ENCODE assay signal across 1 cellular context in genomic region chr1:99680258-99680657, GRCh38.
TF ChIP-seq lines count a peak whose summit lies in the region.

No MANE protein-coding gene starts in this region.

TF ChIP-seq in HepG2, 621 proteins besides CTCF, POLR2A, EP300 and RAD21 (continued from another document):
- no peak for TF ChIP-seq ZBTB33 (CRISPR knock-in tag; IDR thresholded peaks at IDR 0.05)
- no peak for TF ChIP-seq MIXL1 (CRISPR knock-in tag; IDR thresholded peaks at IDR 0.05)
- TF ChIP-seq ZSCAN31 (CRISPR knock-in tag; IDR thresholded peaks at IDR 0.05; ENCODE audit: low read depth): no peak
- TF ChIP-seq ZNF33A (CRISPR knock-in tag; IDR thresholded peaks at IDR 0.05; ENCODE audit: borderline replicate concordance): no peak
- no peak for TF ChIP-seq ZBTB2 (CRISPR knock-in tag; IDR thresholded peaks at IDR 0.05; ENCODE audit: low read depth)
- no peak for TF ChIP-seq ELF3 (CRISPR knock-in tag; IDR thresholded peaks at IDR 0.05)
- no peak for TF ChIP-seq MED1 (CRISPR knock-in tag; IDR thresholded peaks at IDR 0.05)
- no peak for TF ChIP-seq SMAD3 (CRISPR knock-in tag; IDR thresholded peaks at IDR 0.05)
- TF ChIP-seq FOXK2 (IDR thresholded peaks at IDR 0.05): no peak
